In genomic region chr17:73640691-73641090, GRCh38 we compare ENCODE assay signal across 17 cellular contexts. TPM values are rescaled to one million over a fixed set of nuclear protein-coding genes. Genes with fewer than 3 reads are reported as not detected.
"Had no signal": no experiment of that assay in that cellular context is flagged by ENCODE, and none has a peak within 500 bp of the region (broad histone marks: within the 10 kb centered on the region; RNA-seq: fewer than 3 reads in every experiment).

No MANE protein-coding gene starts in this region.

- H3K36me3 Mint-ChIP-seq: activated naive CD4-positive, alpha-beta T cell treated with anti-CD3 and anti-CD28 coated beads, Interleukin-2, amount 10 ng/mL, durations not matched to agents 7 days and 5 days; stimulated activated memory B cell treated with anti-CD40 and anti-IgM and Interleukin-4, amounts not matched to agents 10 μg/mL and 1 μg/mL and 100 μg/mL, for 72 hours had no signal

- DNase-seq: activated B cell treated with CpG ODN at 0.5 μM for 24 hours; activated CD4-positive, alpha-beta T cell treated with anti-CD3 and anti-CD28 coated beads for 48 hours; activated CD8-positive, alpha-beta memory T cell treated with anti-CD3 and anti-CD28 coated beads, Interleukin-2, amount 50 U/mL, for 48 hours; activated naive CD4-positive, alpha-beta T cell treated with anti-CD3 and anti-CD28 coated beads, Interleukin-2, amount 10 ng/mL, durations not matched to agents 7 days and 5 days; adrenal gland; caudate nucleus; effector CD4-positive, alpha-beta T cell; esophagus squamous epithelium; foreskin fibroblast; mesenchymal stem cell; SW 1271 had no signal

- H3K36me3 ChIP-seq: adrenal gland, esophagus squamous epithelium, pancreas, tibial artery had no signal

- H3K9me3 ChIP-seq: adrenal gland, esophagus squamous epithelium, pancreas, tibial artery had no signal

- H3K27me3 Mint-ChIP-seq: activated B cell treated with CpG ODN at 0.5 μM for 24 hours; stimulated activated memory B cell treated with anti-CD40 and anti-IgM and Interleukin-4, amounts not matched to agents 10 μg/mL and 1 μg/mL and 100 μg/mL, for 72 hours had no signal

- H3K27ac ChIP-seq: adrenal gland, esophagus squamous epithelium, pancreas had no signal

- ATAC-seq: activated T-helper 17 cell treated with anti-CD3 and anti-CD28 coated beads, Interleukin-2, amount 50 U/mL, for 72 hours; stimulated activated memory B cell treated with anti-CD40 and anti-IgM and Interleukin-4, amounts not matched to agents 10 μg/mL and 1 μg/mL and 100 μg/mL, for 72 hours had no signal

- H3K4me1 Mint-ChIP-seq: activated T-helper 17 cell treated with anti-CD3 and anti-CD28 coated beads, Interleukin-2, amount 50 U/mL, for 72 hours had no signal

- H3K9me3 Mint-ChIP-seq: activated B cell treated with CpG ODN at 0.5 μM for 24 hours; activated naive CD4-positive, alpha-beta T cell treated with anti-CD3 and anti-CD28 coated beads, Interleukin-2, amount 10 ng/mL, durations not matched to agents 7 days and 5 days; activated T-helper 17 cell treated with anti-CD3 and anti-CD28 coated beads, Interleukin-2, amount 50 U/mL, for 72 hours; stimulated activated memory B cell treated with anti-CD40 and anti-IgM and Interleukin-4, amounts not matched to agents 10 μg/mL and 1 μg/mL and 100 μg/mL, for 72 hours had no signal

- H3K27ac Mint-ChIP-seq: activated B cell treated with CpG ODN at 0.5 μM for 24 hours; activated naive CD4-positive, alpha-beta T cell treated with anti-CD3 and anti-CD28 coated beads, Interleukin-2, amount 10 ng/mL, durations not matched to agents 7 days and 5 days; activated T-helper 17 cell treated with anti-CD3 and anti-CD28 coated beads, Interleukin-2, amount 50 U/mL, for 72 hours had no signal

- H3K4me3 Mint-ChIP-seq: activated naive CD4-positive, alpha-beta T cell treated with anti-CD3 and anti-CD28 coated beads, Interleukin-2, amount 10 ng/mL, durations not matched to agents 7 days and 5 days; activated T-helper 17 cell treated with anti-CD3 and anti-CD28 coated beads, Interleukin-2, amount 50 U/mL, for 72 hours; stimulated activated memory B cell treated with anti-CD40 and anti-IgM and Interleukin-4, amounts not matched to agents 10 μg/mL and 1 μg/mL and 100 μg/mL, for 72 hours had no signal

- H3K4me3 ChIP-seq: adrenal gland, coronary artery, esophagus squamous epithelium, pancreas, tibial artery had no signal

RNA-seq across cellular contexts. Expression of gene SDK2, which starts 3.6 kb away (rescaled TPM):
- total RNA-seq: endothelial cell of umbilical vein had no signal
- polyA plus RNA-seq: endothelial cell of umbilical vein had no signal
